10 cellular contexts compared by ENCODE assay signal in the genomic region with DNA sequence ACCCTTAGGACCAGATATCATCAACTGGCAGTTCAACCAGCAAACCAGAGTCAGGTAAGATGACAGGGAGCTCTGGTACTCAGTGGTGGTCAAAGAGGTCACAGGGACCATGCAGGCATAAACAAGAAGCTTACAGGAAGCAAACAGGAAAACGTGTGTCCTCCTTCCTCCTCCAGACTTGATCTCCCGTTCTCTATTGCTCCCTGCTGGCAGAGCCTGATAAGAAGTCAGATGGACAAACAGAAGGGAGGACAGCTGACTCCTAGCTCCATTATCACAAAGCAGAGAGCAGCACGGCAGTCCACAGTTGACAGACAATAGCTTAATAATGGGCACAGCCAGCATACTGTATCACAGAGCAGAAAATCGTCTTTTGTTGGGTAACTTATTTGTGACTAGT.
DNase-seq lines count a peak whose midpoint lies in the region; ATAC-seq and TF ChIP-seq lines count a peak whose summit lies in the region.
"Had no signal": no experiment of that assay in that cellular context is flagged by ENCODE, and none has a peak within 500 bp of the region (broad histone marks: within the 10 kb centered on the region; RNA-seq: fewer than 3 reads in every experiment).

No MANE protein-coding gene starts in this region.

- peaks cover 8 to 44% (median 32%) of the 10 kb centered on the region in 3 donors for H3K36me3 Mint-ChIP-seq in CD8-positive, alpha-beta memory T cell

- H3K4me3 ChIP-seq in CD8-positive, alpha-beta memory T cell (ENCODE audit: low read length) = no peak overlapping the region
- H3K4me3 ChIP-seq in choroid plexus epithelial cell (ENCODE audit: low read depth, low read length) (no peak overlapping the region), left lung (no peak overlapping the region)

- H3K27ac Mint-ChIP-seq in CD8-positive, alpha-beta memory T cell = peak overlapping the region in 2 of 8 donors; percentile 18 to 43

- H3K9me3 ChIP-seq in CD8-positive, alpha-beta memory T cell (ENCODE audit: low read length) = no peaks in the 10 kb centered on the region
- H3K9me3 ChIP-seq in left lung = no peaks in the 10 kb centered on the region

- DNase-seq in CD8-positive, alpha-beta memory T cell = no peak
- DNase-seq in NCI-H146 treated with DMSO at 0.1 percent for 48 hours (lab: John Stamatoyannopoulos, UW; ENCODE audit: unreplicated experiment) (peak; percentile 7), choroid plexus epithelial cell (ENCODE audit: low read depth) (peak; percentile 61), mucosa of gallbladder (ENCODE audit: low spot score) (peak; percentile 44), left lung (no peak), NCI-H1417 treated with DMSO at 0.1 percent for 48 hours (lab: John Stamatoyannopoulos, UW) (no peak), NK-92 (lab: John Stamatoyannopoulos, UW; ENCODE audit: unreplicated experiment) (no peak), LoVo (ENCODE audit: low spot score) (no peak)
- DNase-seq: activated T-cell treated with anti-CD3 and anti-CD28 coated beads, Interleukin-2, amount 50 U/mL, for 4 hours had no signal

- POLR2A ChIA-PET in CD8-positive, alpha-beta memory T cell (lab: Charles Lee) = no interaction called here

- no peak for ATAC-seq in left lung
- ATAC-seq: activated T-cell treated with anti-CD3 and anti-CD28 coated beads, Interleukin-2, amount 50 U/mL, for 4 hours had no signal

- peak overlapping the region; percentile 14 for H3K27ac ChIP-seq in CD8-positive, alpha-beta memory T cell (ENCODE audit: low read depth, low read length)
- H3K27ac ChIP-seq in left lung = no peak overlapping the region
- H3K27ac ChIP-seq: parathyroid adenoma had no signal

- H3K36me3 ChIP-seq in CD8-positive, alpha-beta memory T cell (ENCODE audit: insufficient read depth, low read length) = no peaks in the 10 kb centered on the region
- no peaks in the 10 kb centered on the region for H3K36me3 ChIP-seq in left lung

- H3K4me1 ChIP-seq in CD8-positive, alpha-beta memory T cell (ENCODE audit: insufficient read depth, low read length) = no peaks in the 10 kb centered on the region
- H3K4me1 ChIP-seq in left lung = peaks cover 0 to 6% of the 10 kb centered on the region in 2 donors
- H3K4me1 ChIP-seq: parathyroid adenoma had no signal

- H3K9me3 Mint-ChIP-seq in CD8-positive, alpha-beta memory T cell = no peaks in the 10 kb centered on the region
- H3K9me3 Mint-ChIP-seq: activated T-cell treated with anti-CD3 and anti-CD28 coated beads, Interleukin-2, amount 50 U/mL, for 4 hours had no signal

- H3K27me3 ChIP-seq in CD8-positive, alpha-beta memory T cell (ENCODE audit: insufficient read depth, low read length, poor library complexity, severe bottlenecking) = no peaks in the 10 kb centered on the region
- H3K27me3 ChIP-seq in left lung = no peaks in the 10 kb centered on the region

- CTCF ChIA-PET in CD8-positive, alpha-beta memory T cell (lab: Charles Lee) = interaction anchor here (1.4 kb wide), 2 partner anchors 24 to 383 kb away, joined by 3 to 5 read pairs; no protein-coding TSS in a partner anchor

- intact Hi-C loops in left lung (cut with DNase I) = loop anchor here in 1 of 2 donors (10.0 kb wide), 1 partner anchor 382 kb away; no protein-coding TSS in a partner anchor

- TF ChIP-seq CTCF in choroid plexus epithelial cell (conservative IDR thresholded peaks at IDR 0.05; ENCODE audit: low read depth, low read length) (peak; percentile 65), left lung (IDR thresholded peaks at IDR 0.05) (no peak)

- H3K4me1 Mint-ChIP-seq in CD8-positive, alpha-beta memory T cell = peaks cover 17 to 52% (median 31%) of the 10 kb centered on the region in 3 donors

- H3K27me3 Mint-ChIP-seq in CD8-positive, alpha-beta memory T cell = no peaks in the 10 kb centered on the region

- no peak overlapping the region for H3K4me3 Mint-ChIP-seq in CD8-positive, alpha-beta memory T cell
- H3K4me3 Mint-ChIP-seq: activated T-cell treated with anti-CD3 and anti-CD28 coated beads, Interleukin-2, amount 50 U/mL, for 4 hours had no signal

Comparison
In these comparisons a context has a peak if more than half of its experiments do, and no peak if none do; other contexts are left out.
1. DNase-seq: peak in NCI-H146 treated with DMSO at 0.1 percent for 48 hours (single experiment), choroid plexus epithelial cell (single experiment) and mucosa of gallbladder (single experiment); none in CD8-positive, alpha-beta memory T cell (0 of 5), left lung (0 of 2), NCI-H1417 treated with DMSO at 0.1 percent for 48 hours (single experiment), NK-92 (single experiment) and LoVo (single experiment).